In genomic region chr13:50326746-50327145, GRCh38 we compare ENCODE assay signal across 24 cellular contexts.
DNase-seq lines count a peak whose midpoint lies in the region; TF ChIP-seq lines count a peak whose summit lies in the region.
"Had no signal": no experiment of that assay in that cellular context is flagged by ENCODE, and none has a peak within 500 bp of the region (broad histone marks: within the 10 kb centered on the region; RNA-seq: fewer than 3 reads in every experiment).

No MANE protein-coding gene starts in this region.

- H3K4me3 Mint-ChIP-seq in nephron progenitor cell: no peak overlapping the region
- H3K4me3 Mint-ChIP-seq: memory B cell had no signal

- DNase-seq in GM04503 (ENCODE audit: low read depth) (peak; percentile 3), LoVo (ENCODE audit: low spot score) (peak; percentile 64), astrocyte of the spinal cord (ENCODE audit: low read depth, low spot score) (peak; percentile 21), nephron progenitor cell (no peak), NCI-H1436 (lab: John Stamatoyannopoulos, UW) (no peak), head of caudate nucleus (no peak), SIG-M5 treated with dmso at 0.1 percent for 504 hours (lab: John Stamatoyannopoulos, UW; ENCODE audit: unreplicated experiment) (no peak), NOMO-1 treated with dmso at 0.1 percent for 144 hours (lab: John Stamatoyannopoulos, UW; ENCODE audit: unreplicated experiment) (no peak)
- DNase-seq: activated CD4-positive, alpha-beta T cell treated with anti-CD3 and anti-CD28 coated beads for 48 hours; activated naive CD4-positive, alpha-beta T cell treated with Interleukin-2 at 50 U/mL for 16 hours; activated T-cell treated with anti-CD3 and anti-CD28 coated beads, Interleukin-2, amount 50 U/mL, for 48 hours; adrenal gland; caudate nucleus; cortex of kidney; H7; hypothalamus; immature natural killer cell; NCI-H1436 treated with DMSO at 0.1 percent for 48 hours; NCI-H446 treated with DMSO at 0.1 percent for 48 hours; psoas muscle; stimulated activated naive CD4-positive, alpha-beta T cell treated with Interleukin-2 at 50 U/mL for 16 hours; T-helper 2 cell; uterus had no signal

- no peaks in the 10 kb centered on the region for H3K4me1 Mint-ChIP-seq in nephron progenitor cell
- H3K4me1 Mint-ChIP-seq: memory B cell had no signal

- H3K27ac Mint-ChIP-seq in nephron progenitor cell: peak overlapping the region; percentile 57
- H3K27ac Mint-ChIP-seq: memory B cell had no signal

- intact Hi-C loops in head of caudate nucleus (cut with DNase I): no loop called here

- peaks cover 16% of the 10 kb centered on the region for H3K36me3 Mint-ChIP-seq in nephron progenitor cell (ENCODE audit: low read depth)

- peaks cover 10% of the 10 kb centered on the region for H3K27me3 Mint-ChIP-seq in nephron progenitor cell (ENCODE audit: low read depth, poor library complexity)
- H3K27me3 Mint-ChIP-seq: memory B cell had no signal

- in situ Hi-C loops in astrocyte of the spinal cord (cut with HindIII; ENCODE audit: low sequenced_read_pairs): no loop called here

- peaks cover 18% of the 10 kb centered on the region for H3K9me3 Mint-ChIP-seq in nephron progenitor cell
- H3K9me3 Mint-ChIP-seq: immature natural killer cell had no signal

- no peak overlapping the region for H3K4me3 ChIP-seq in astrocyte of the spinal cord (ENCODE audit: low read depth, low read length)
- H3K4me3 ChIP-seq: adrenal gland, psoas muscle, uterus had no signal

- TF ChIP-seq CTCF in astrocyte of the spinal cord (IDR thresholded peaks at IDR 0.05; ENCODE audit: low read depth, low read length) (no peak), nephron progenitor cell (IDR thresholded peaks at IDR 0.05) (no peak)

Comparison
In these comparisons a context has a peak if more than half of its experiments do, and no peak if none do; other contexts are left out.
1. DNase-seq: peak in GM04503 (single experiment), LoVo (single experiment) and astrocyte of the spinal cord (single experiment); none in nephron progenitor cell (single experiment), NCI-H1436 (single experiment), head of caudate nucleus (0 of 42), SIG-M5 treated with dmso at 0.1 percent for 504 hours (single experiment) and NOMO-1 treated with dmso at 0.1 percent for 144 hours (single experiment).